Comparison of ENCODE assay signal across 15 cellular contexts in genomic region chr17:31308935-31309334, GRCh38. TPM values are rescaled to one million over a fixed set of nuclear protein-coding genes. Genes with fewer than 3 reads are reported as not detected.
A peak's percentile ranks its signal among the peaks of the same experiment; 100 is the strongest.
DNase-seq lines count a peak whose midpoint lies in the region; ATAC-seq and TF ChIP-seq lines count a peak whose summit lies in the region.
"Had no signal": no experiment of that assay in that cellular context is flagged by ENCODE, and none has a peak within 500 bp of the region (broad histone marks: within the 10 kb centered on the region; RNA-seq: fewer than 3 reads in every experiment).

No MANE protein-coding gene starts in this region.

- no peak for DNase-seq in CD4-positive, CD25-positive, alpha-beta regulatory T cell
- DNase-seq in HL-60 (ENCODE audit: low read depth in 1 of 2, low spot score in 1 of 2) (no peak), NCI-H69 (lab: John Stamatoyannopoulos, UW) (no peak), anterior cingulate cortex (lab: John Stamatoyannopoulos, UW) (no peak), G401 (ENCODE audit: low spot score) (no peak), DMS79 (lab: John Stamatoyannopoulos, UW) (no peak)
- DNase-seq in activated naive CD8-positive, alpha-beta T cell treated with anti-CD3 and anti-CD28 coated beads, Interleukin-2, amount 10 ng/mL, durations not matched to agents 7 days and 5 days: no peak
- DNase-seq in naive thymus-derived CD8-positive, alpha-beta T cell: no peak
- DNase-seq: cortex of kidney; Right ventricle myocardium superior; stimulated activated CD4-positive, alpha-beta T cell treated with anti-CD3 and anti-CD28 coated beads, Interleukin-12 subunit alpha, Interleukin-12 subunit beta, amount 100 ng/mL, for 4 hours; WERI-Rb-1 had no signal

- no peaks in the 10 kb centered on the region for H3K9me3 ChIP-seq in CD4-positive, CD25-positive, alpha-beta regulatory T cell (ENCODE audit: control insufficient read depth in 2 of 2, low read length in 2 of 2)

- no peak for TF ChIP-seq CTCF in HL-60 (IDR thresholded peaks at IDR 0.05; ENCODE audit: insufficient read depth, low read length)

- H3K4me3 ChIP-seq in CD4-positive, CD25-positive, alpha-beta regulatory T cell (ENCODE audit: low read depth, low read length): peak overlapping the region; percentile 99
- H3K4me3 ChIP-seq in HL-60 (replicated peaks; ENCODE audit: insufficient read depth, low read length): peak overlapping the region; percentile 1; the same call in 1 of the 2 replicates

- peaks cover 17 to 63% (median 45%) of the 10 kb centered on the region in 4 donors for H3K4me1 Mint-ChIP-seq in CD4-positive, CD25-positive, alpha-beta regulatory T cell
- peaks cover 45% of the 10 kb centered on the region for H3K4me1 Mint-ChIP-seq in activated naive CD8-positive, alpha-beta T cell treated with anti-CD3 and anti-CD28 coated beads, Interleukin-2, amount 10 ng/mL, durations not matched to agents 7 days and 5 days
- peaks cover 21 to 70% (median 61%) of the 10 kb centered on the region in 4 donors for H3K4me1 Mint-ChIP-seq in naive thymus-derived CD8-positive, alpha-beta T cell

- H3K4me1 ChIP-seq in CD4-positive, CD25-positive, alpha-beta regulatory T cell (ENCODE audit: control insufficient read depth, insufficient read depth, low read length, poor library complexity, severe bottlenecking): peaks cover 60% of the 10 kb centered on the region

- in situ Hi-C loops in G401 (cut with HindIII; ENCODE audit: low sequenced_read_pairs): no loop called here

- H3K27ac Mint-ChIP-seq in CD4-positive, CD25-positive, alpha-beta regulatory T cell: peak overlapping the region; percentile 96 to 100 (median 96)
- H3K27ac Mint-ChIP-seq in activated naive CD8-positive, alpha-beta T cell treated with anti-CD3 and anti-CD28 coated beads, Interleukin-2, amount 10 ng/mL, durations not matched to agents 7 days and 5 days: peak overlapping the region; percentile 97
- peak overlapping the region; percentile 94 to 99 (median 98) for H3K27ac Mint-ChIP-seq in naive thymus-derived CD8-positive, alpha-beta T cell

- H3K27me3 Mint-ChIP-seq in CD4-positive, CD25-positive, alpha-beta regulatory T cell: no peaks in the 10 kb centered on the region
- H3K27me3 Mint-ChIP-seq in activated naive CD8-positive, alpha-beta T cell treated with anti-CD3 and anti-CD28 coated beads, Interleukin-2, amount 10 ng/mL, durations not matched to agents 7 days and 5 days: no peaks in the 10 kb centered on the region
- H3K27me3 Mint-ChIP-seq in naive thymus-derived CD8-positive, alpha-beta T cell: no peaks in the 10 kb centered on the region

- peak overlapping the region; percentile 92 for H3K27ac ChIP-seq in CD4-positive, CD25-positive, alpha-beta regulatory T cell (ENCODE audit: insufficient read depth, low read length, poor library complexity, severe bottlenecking)
- peak overlapping the region; percentile 91 for H3K27ac ChIP-seq in HL-60 (replicated peaks)
- H3K27ac ChIP-seq: C4-2B, WERI-Rb-1 had no signal

- no peak for ATAC-seq in CD4-positive, CD25-positive, alpha-beta regulatory T cell (ENCODE audit: low read depth in 2 of 2)
- no peak for ATAC-seq in activated naive CD8-positive, alpha-beta T cell treated with anti-CD3 and anti-CD28 coated beads, Interleukin-2, amount 10 ng/mL, durations not matched to agents 7 days and 5 days (ENCODE audit: low read depth)
- no peak for ATAC-seq in naive thymus-derived CD8-positive, alpha-beta T cell

- peaks cover 33% of the 10 kb centered on the region for H3K36me3 Mint-ChIP-seq in CD4-positive, CD25-positive, alpha-beta regulatory T cell
- H3K36me3 Mint-ChIP-seq in activated naive CD8-positive, alpha-beta T cell treated with anti-CD3 and anti-CD28 coated beads, Interleukin-2, amount 10 ng/mL, durations not matched to agents 7 days and 5 days: peaks cover 47% of the 10 kb centered on the region
- H3K36me3 Mint-ChIP-seq in naive thymus-derived CD8-positive, alpha-beta T cell: peaks cover 18 to 30% (median 24%) of the 10 kb centered on the region in 3 donors

- peaks cover 33% of the 10 kb centered on the region for H3K36me3 ChIP-seq in CD4-positive, CD25-positive, alpha-beta regulatory T cell (ENCODE audit: control insufficient read depth, insufficient read depth, low read length)
- H3K36me3 ChIP-seq: WERI-Rb-1 had no signal

- POLR2A ChIA-PET in activated naive CD8-positive, alpha-beta T cell treated with anti-CD3 and anti-CD28 coated beads, Interleukin-2, amount 10 ng/mL, durations not matched to agents 7 days and 5 days (lab: Charles Lee): interaction anchor here (1.4 to 6.0 kb wide), 3 partner anchors 10 to 20 kb away, joined by 3 to 125 read pairs (median 54); partner anchors contain the start of gene EVI2A
- POLR2A ChIA-PET in naive thymus-derived CD8-positive, alpha-beta T cell (lab: Charles Lee): interaction anchor here (5.0 kb wide), 1 partner anchor 11 kb away, joined by 90 read pairs; the partner anchor contains the start of gene EVI2A

- peak overlapping the region; percentile 92 to 93 (median 92) for H3K4me3 Mint-ChIP-seq in CD4-positive, CD25-positive, alpha-beta regulatory T cell
- H3K4me3 Mint-ChIP-seq in activated naive CD8-positive, alpha-beta T cell treated with anti-CD3 and anti-CD28 coated beads, Interleukin-2, amount 10 ng/mL, durations not matched to agents 7 days and 5 days: peak overlapping the region; percentile 89
- H3K4me3 Mint-ChIP-seq in naive thymus-derived CD8-positive, alpha-beta T cell: peak overlapping the region; percentile 79 to 98 (median 94)

- peaks cover 0 to 7% (median 0%) of the 10 kb centered on the region in 7 donors for H3K9me3 Mint-ChIP-seq in CD4-positive, CD25-positive, alpha-beta regulatory T cell
- H3K9me3 Mint-ChIP-seq in activated naive CD8-positive, alpha-beta T cell treated with anti-CD3 and anti-CD28 coated beads, Interleukin-2, amount 10 ng/mL, durations not matched to agents 7 days and 5 days: peaks cover 6% of the 10 kb centered on the region
- H3K9me3 Mint-ChIP-seq in naive thymus-derived CD8-positive, alpha-beta T cell: peaks cover 0 to 15% (median 4%) of the 10 kb centered on the region in 9 donors

- no peaks in the 10 kb centered on the region for H3K27me3 ChIP-seq in CD4-positive, CD25-positive, alpha-beta regulatory T cell (ENCODE audit: control insufficient read depth, insufficient read depth, low read length)
- H3K27me3 ChIP-seq in HL-60 (ENCODE audit: insufficient read depth, poor library complexity, severe bottlenecking): no peaks in the 10 kb centered on the region

RNA-seq across cellular contexts. Expression of gene EVI2B, which starts 4.9 kb away (rescaled TPM):
- total RNA-seq in CD4-positive, CD25-positive, alpha-beta regulatory T cell: 132 TPM
- 100 to 1,000 TPM in 3 of 4 donors, 10 to 100 TPM in 1; 83.8 to 106 (median 102) TPM for polyA plus RNA-seq in CD4-positive, CD25-positive, alpha-beta regulatory T cell
- total RNA-seq in activated naive CD8-positive, alpha-beta T cell treated with anti-CD3 and anti-CD28 coated beads, Interleukin-2, amount 10 ng/mL, durations not matched to agents 7 days and 5 days: 100 to 1,000 TPM in 1 of 2 experiments, 10 to 100 TPM in 1; 88.5 to 100 TPM
- total RNA-seq in naive thymus-derived CD8-positive, alpha-beta T cell: 100 to 1,000 TPM; 146 to 159 TPM
- 10 to 100 TPM; 69.5 to 82.1 (median 79.7) TPM for polyA plus RNA-seq in naive thymus-derived CD8-positive, alpha-beta T cell
- total RNA-seq in G401 (2014; rRNA removed; shearing (Covaris generic)): not detected in 2 replicates

RNA-seq across cellular contexts. Expression of gene OMG, which starts 11.9 kb away (rescaled TPM):
- total RNA-seq in CD4-positive, CD25-positive, alpha-beta regulatory T cell: 1.3 TPM
- polyA plus RNA-seq in CD4-positive, CD25-positive, alpha-beta regulatory T cell: under 1 TPM in 2 of 4 donors, not detected in 2; 0.15 to 0.33 TPM
- under 1 TPM; 0.62 to 0.78 TPM for total RNA-seq in activated naive CD8-positive, alpha-beta T cell treated with anti-CD3 and anti-CD28 coated beads, Interleukin-2, amount 10 ng/mL, durations not matched to agents 7 days and 5 days
- 1 to 10 TPM in 1 of 2 experiments, under 1 TPM in 1; 0.70 to 1.3 TPM for total RNA-seq in naive thymus-derived CD8-positive, alpha-beta T cell
- not detected for polyA plus RNA-seq in naive thymus-derived CD8-positive, alpha-beta T cell
- 8.2 TPM in 1 of 2 replicates, not detected in the other for total RNA-seq in G401 (2014; rRNA removed; shearing (Covaris generic))
- total RNA-seq: NCI-H460, Right ventricle myocardium superior had no signal
- polyA plus RNA-seq: keratinocyte had no signal

RNA-seq across cellular contexts. Expression of gene EVI2A, which starts 12.5 kb away (rescaled TPM):
- 77.4 TPM for total RNA-seq in CD4-positive, CD25-positive, alpha-beta regulatory T cell
- 100 to 1,000 TPM in 1 of 4 donors, 10 to 100 TPM in 3; 47.5 to 111 (median 64.7) TPM for polyA plus RNA-seq in CD4-positive, CD25-positive, alpha-beta regulatory T cell
- total RNA-seq in activated naive CD8-positive, alpha-beta T cell treated with anti-CD3 and anti-CD28 coated beads, Interleukin-2, amount 10 ng/mL, durations not matched to agents 7 days and 5 days: 10 to 100 TPM; 74.9 to 78.3 TPM
- total RNA-seq in naive thymus-derived CD8-positive, alpha-beta T cell: 100 to 1,000 TPM; 113 to 119 TPM
- 10 to 100 TPM; 44.3 to 57.0 (median 53.3) TPM for polyA plus RNA-seq in naive thymus-derived CD8-positive, alpha-beta T cell
- total RNA-seq in G401 (2014; rRNA removed; shearing (Covaris generic)): not detected in 2 replicates
- total RNA-seq: NCI-H460 had no signal

Comparison
In these comparisons a context has a peak if more than half of its experiments do, and no peak if none do; other contexts are left out.
1. RNA of gene EVI2B, which starts 4.9 kb away (total RNA-seq): 146 to 159 TPM in naive thymus-derived CD8-positive, alpha-beta T cell, 132 TPM in CD4-positive, CD25-positive, alpha-beta regulatory T cell (single experiment) and 88.5 to 100 TPM in activated naive CD8-positive, alpha-beta T cell treated with anti-CD3 and anti-CD28 coated beads, Interleukin-2, amount 10 ng/mL, durations not matched to agents 7 days and 5 days; not detected in G401; every median in the first group is over 10 times any median in the second.
2. RNA of gene EVI2A, which starts 12.5 kb away (total RNA-seq): 113 to 119 TPM in naive thymus-derived CD8-positive, alpha-beta T cell, 74.9 to 78.3 TPM in activated naive CD8-positive, alpha-beta T cell treated with anti-CD3 and anti-CD28 coated beads, Interleukin-2, amount 10 ng/mL, durations not matched to agents 7 days and 5 days and 77.4 TPM in CD4-positive, CD25-positive, alpha-beta regulatory T cell (single experiment); not detected in G401; every median in the first group is over 10 times any median in the second.
3. Peak in every context shown above with its lines, with median percentiles within 50 percentile points of each other: H3K27ac Mint-ChIP-seq and H3K4me3 Mint-ChIP-seq.